34 cellular contexts compared by ENCODE assay signal in the genomic region with DNA sequence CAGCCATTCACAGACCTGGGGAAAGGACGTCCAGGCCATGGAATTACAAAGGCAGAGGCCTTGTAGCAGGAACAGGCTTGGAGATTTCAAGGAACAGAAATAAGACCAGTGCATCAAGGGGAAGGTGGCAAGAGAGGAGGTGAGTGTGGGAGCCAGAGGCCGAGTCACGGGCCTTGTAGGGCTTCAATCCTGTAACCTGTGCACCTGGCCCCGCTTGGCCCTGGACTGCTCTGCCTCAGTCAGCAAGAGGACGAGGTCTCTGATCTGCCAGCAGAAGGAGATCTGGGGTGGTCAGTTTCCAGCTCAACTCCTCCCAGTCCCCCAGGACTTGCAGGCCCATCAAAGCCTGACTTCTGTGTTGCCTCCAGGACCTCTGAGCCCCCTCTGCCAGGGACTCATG.
"Had no signal": no experiment of that assay in that cellular context is flagged by ENCODE, and none has a peak within 500 bp of the region (broad histone marks: within the 10 kb centered on the region; RNA-seq: fewer than 3 reads in every experiment).

No MANE protein-coding gene starts in this region.

- ATAC-seq: activated CD4-positive, alpha-beta T cell treated with anti-CD3 and anti-CD28 coated beads for 36 hours; activated CD4-positive, CD25-positive, alpha-beta regulatory T cell treated with anti-CD3 and anti-CD28 coated beads, Interleukin-2, amount 50 U/mL, for 24 hours; activated CD8-positive, alpha-beta T cell treated with anti-CD3 and anti-CD28 coated beads, Interleukin-2, amount 10 ng/mL, durations not matched to agents 7 days and 5 days; activated naive CD8-positive, alpha-beta T cell treated with anti-CD3 and anti-CD28 coated beads, Interleukin-2, amount 50 U/mL, for 24 hours had no signal

- H3K36me3 ChIP-seq: ascending aorta had no signal

- H3K4me3 ChIP-seq: ascending aorta had no signal

- H3K27ac Mint-ChIP-seq: activated CD4-positive, alpha-beta memory T cell treated with anti-CD3 and anti-CD28 coated beads, Interleukin-2, amount 10 ng/mL, durations not matched to agents 7 days and 5 days; activated CD4-positive, alpha-beta T cell treated with anti-CD3 and anti-CD28 coated beads for 36 hours; activated CD4-positive, alpha-beta T cell treated with anti-CD3 and anti-CD28 coated beads, Interleukin-2, amount 10 ng/mL, durations not matched to agents 7 days and 5 days; activated CD8-positive, alpha-beta T cell treated with anti-CD3 and anti-CD28 coated beads, Interleukin-2, amount 10 ng/mL, durations not matched to agents 7 days and 5 days; activated naive CD4-positive, alpha-beta T cell treated with anti-CD3 and anti-CD28 coated beads, Interleukin-2, amount 10 ng/mL, durations not matched to agents 7 days and 5 days; activated naive CD4-positive, alpha-beta T cell treated with anti-CD3 and anti-CD28 coated beads, Interleukin-2, amount 50 U/mL, for 24 hours; activated naive CD8-positive, alpha-beta T cell; activated naive CD8-positive, alpha-beta T cell treated with anti-CD3 and anti-CD28 coated beads, Interleukin-2, amount 50 U/mL, for 24 hours; activated T-cell treated with anti-CD3 and anti-CD28 coated beads, Interleukin-2, amount 50 U/mL, for 24 hours; activated T-helper 2 cell treated with anti-CD3 and anti-CD28 coated beads, Interferon-gamma antibody, Interleukin-2, Interleukin-4, amounts not matched to agents 10 μg/mL and 5 μg/mL and 100 μg/mL, durations not matched to agents 14 hours and 24 hours and 36 hours; brain; T-helper 1 cell treated with Interleukin-12 subunit alpha and Interleukin-12 subunit beta and Interleukin-4 antibody, amounts not matched to agents 30 μg/mL and 1 μg/mL, for 36 hours; T-helper 2 cell treated with Interferon-gamma antibody and Interleukin-4, amounts not matched to agents 5 μg/mL and 100 μg/mL, for 36 hours had no signal

- H3K36me3 Mint-ChIP-seq: activated naive CD4-positive, alpha-beta T cell treated with anti-CD3 and anti-CD28 coated beads, Interleukin-2, amount 10 ng/mL, durations not matched to agents 7 days and 5 days; activated naive CD8-positive, alpha-beta T cell; activated naive CD8-positive, alpha-beta T cell treated with anti-CD3 and anti-CD28 coated beads, Interleukin-2, amount 10 ng/mL, durations not matched to agents 7 days and 5 days; brain had no signal

- H3K27ac ChIP-seq: ascending aorta, VCaP had no signal

- H3K27me3 Mint-ChIP-seq: activated CD4-positive, alpha-beta memory T cell treated with anti-CD3 and anti-CD28 coated beads, Interleukin-2, amount 10 ng/mL, durations not matched to agents 7 days and 5 days; activated CD4-positive, alpha-beta T cell treated with anti-CD3 and anti-CD28 coated beads for 36 hours; activated CD4-positive, alpha-beta T cell treated with anti-CD3 and anti-CD28 coated beads, Interleukin-2, amount 10 ng/mL, durations not matched to agents 7 days and 5 days; activated naive CD4-positive, alpha-beta T cell treated with anti-CD3 and anti-CD28 coated beads, Interleukin-2, amount 50 U/mL, for 24 hours; activated naive CD8-positive, alpha-beta T cell; activated naive CD8-positive, alpha-beta T cell treated with anti-CD3 and anti-CD28 coated beads, Interleukin-2, amount 50 U/mL, for 24 hours; activated T-cell treated with anti-CD3 and anti-CD28 coated beads, Interleukin-2, amount 50 U/mL, for 24 hours had no signal

- H3K4me1 Mint-ChIP-seq: activated CD4-positive, alpha-beta memory T cell treated with anti-CD3 and anti-CD28 coated beads, Interleukin-2, amount 10 ng/mL, durations not matched to agents 7 days and 5 days; activated CD4-positive, alpha-beta T cell treated with anti-CD3 and anti-CD28 coated beads, Interleukin-2, amount 10 ng/mL, durations not matched to agents 7 days and 5 days; activated naive CD4-positive, alpha-beta T cell treated with anti-CD3 and anti-CD28 coated beads, Interleukin-2, amount 10 ng/mL, durations not matched to agents 7 days and 5 days; activated naive CD8-positive, alpha-beta T cell treated with anti-CD3 and anti-CD28 coated beads, Interleukin-2, amount 50 U/mL, for 24 hours; brain had no signal

- H3K4me3 Mint-ChIP-seq: activated CD4-positive, alpha-beta memory T cell treated with anti-CD3 and anti-CD28 coated beads, Interleukin-2, amount 10 ng/mL, durations not matched to agents 7 days and 5 days; activated CD4-positive, alpha-beta T cell treated with anti-CD3 and anti-CD28 coated beads for 36 hours; activated CD4-positive, alpha-beta T cell treated with anti-CD3 and anti-CD28 coated beads, Interleukin-2, amount 10 ng/mL, durations not matched to agents 7 days and 5 days; activated CD8-positive, alpha-beta T cell treated with anti-CD3 and anti-CD28 coated beads, Interleukin-2, amount 10 ng/mL, durations not matched to agents 7 days and 5 days; activated naive CD4-positive, alpha-beta T cell treated with anti-CD3 and anti-CD28 coated beads, Interleukin-2, amount 10 ng/mL, durations not matched to agents 7 days and 5 days; activated naive CD4-positive, alpha-beta T cell treated with anti-CD3 and anti-CD28 coated beads, Interleukin-2, amount 50 U/mL, for 24 hours; activated naive CD8-positive, alpha-beta T cell; activated naive CD8-positive, alpha-beta T cell treated with anti-CD3 and anti-CD28 coated beads, Interleukin-2, amount 10 ng/mL, durations not matched to agents 7 days and 5 days; activated naive CD8-positive, alpha-beta T cell treated with anti-CD3 and anti-CD28 coated beads, Interleukin-2, amount 50 U/mL, for 24 hours; activated T-cell treated with anti-CD3 and anti-CD28 coated beads, Interleukin-2, amount 50 U/mL, for 24 hours; brain; T-helper 1 cell treated with Interleukin-12 subunit alpha and Interleukin-12 subunit beta and Interleukin-4 antibody, amounts not matched to agents 30 μg/mL and 1 μg/mL, for 36 hours; T-helper 2 cell treated with Interferon-gamma antibody and Interleukin-4, amounts not matched to agents 5 μg/mL and 100 μg/mL, for 36 hours had no signal

- H3K4me1 ChIP-seq: ascending aorta had no signal

- H3K27me3 ChIP-seq: ascending aorta had no signal

- DNase-seq: activated CD4-positive, alpha-beta memory T cell treated with anti-CD3 and anti-CD28 coated beads, Interleukin-2, amount 10 ng/mL, durations not matched to agents 7 days and 5 days; activated CD4-positive, alpha-beta T cell treated with anti-CD3 and anti-CD28 coated beads for 1 hour; activated CD4-positive, alpha-beta T cell treated with anti-CD3 and anti-CD28 coated beads for 36 hours; activated CD4-positive, alpha-beta T cell treated with anti-CD3 and anti-CD28 coated beads for 48 hours; activated CD4-positive, alpha-beta T cell treated with anti-CD3 and anti-CD28 coated beads, Interleukin-2, amount 10 ng/mL, durations not matched to agents 7 days and 5 days; activated CD4-positive, alpha-beta T cell treated with anti-CD3 and anti-CD28 coated beads, Interleukin-2, amount 50 U/mL, for 48 hours; activated CD4-positive, CD25-positive, alpha-beta regulatory T cell; activated CD8-positive, alpha-beta memory T cell treated with anti-CD3 and anti-CD28 coated beads for 24 hours; activated CD8-positive, alpha-beta memory T cell treated with anti-CD3 and anti-CD28 coated beads, Interleukin-2, amount 50 U/mL, for 4 hours; activated CD8-positive, alpha-beta T cell treated with anti-CD3 and anti-CD28 coated beads, Interleukin-2, amount 10 ng/mL, durations not matched to agents 7 days and 5 days; activated effector memory CD4-positive, alpha-beta T cell treated with Interleukin-2 at 50 U/mL for 16 hours; activated gamma-delta T cell; activated naive CD4-positive, alpha-beta T cell treated with anti-CD3 and anti-CD28 coated beads, Interleukin-2, amount 10 ng/mL, durations not matched to agents 7 days and 5 days; activated naive CD4-positive, alpha-beta T cell treated with Interleukin-2 at 50 U/mL for 16 hours; activated naive CD8-positive, alpha-beta T cell treated with anti-CD3 and anti-CD28 coated beads, Interleukin-2, amount 10 ng/mL, durations not matched to agents 7 days and 5 days; activated naive CD8-positive, alpha-beta T cell treated with anti-CD3 and anti-CD28 coated beads, Interleukin-2, amount 50 U/mL, for 24 hours; activated T-cell treated with anti-CD3 and anti-CD28 coated beads, Interleukin-2, amount 50 U/mL, for 24 hours; activated T-cell treated with anti-CD3 and anti-CD28 coated beads, Interleukin-2, amount 50 U/mL, for 48 hours; amygdala; anterior cingulate cortex; central memory CD4-positive, alpha-beta T cell; SW 1271; T-helper 1 cell; T-helper 2 cell; T-helper 9 cell had no signal

- H3K9me3 ChIP-seq: ascending aorta had no signal

- H3K9me3 Mint-ChIP-seq: activated naive CD4-positive, alpha-beta T cell treated with anti-CD3 and anti-CD28 coated beads, Interleukin-2, amount 50 U/mL, for 24 hours; activated naive CD8-positive, alpha-beta T cell treated with anti-CD3 and anti-CD28 coated beads, Interleukin-2, amount 50 U/mL, for 24 hours; activated T-cell treated with anti-CD3 and anti-CD28 coated beads, Interleukin-2, amount 50 U/mL, for 24 hours had no signal
